Comparison of ENCODE assay signal across 20 cellular contexts in the genomic region with DNA sequence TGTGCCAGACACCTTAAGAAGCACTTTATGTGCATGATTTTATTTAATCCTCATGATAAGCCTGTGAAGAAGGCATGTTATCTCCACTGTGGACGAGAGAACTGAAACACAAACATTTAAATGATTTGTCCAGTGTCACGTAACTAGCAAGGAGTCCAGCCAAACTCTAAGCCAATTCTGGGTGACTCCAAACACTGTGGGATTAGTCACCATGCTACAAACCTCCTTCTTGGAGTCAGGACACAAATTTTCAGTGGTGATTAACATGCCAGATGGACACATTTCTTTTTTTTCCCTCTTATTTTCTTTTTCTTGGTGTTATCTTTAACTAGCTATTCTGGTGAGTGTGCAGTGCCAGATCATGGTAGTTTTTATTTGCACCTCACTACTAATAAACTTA.
DNase-seq lines count a peak whose midpoint lies in the region; ATAC-seq, FAIRE-seq and TF ChIP-seq lines count a peak whose summit lies in the region.
"Had no signal": no experiment of that assay in that cellular context is flagged by ENCODE, and none has a peak within 500 bp of the region (broad histone marks: within the 10 kb centered on the region; RNA-seq: fewer than 3 reads in every experiment).

No MANE protein-coding gene starts in this region.

- TF ChIP-seq CTCF in MCF 10A (IDR thresholded peaks at IDR 0.05; ENCODE audit: unreplicated experiment) (no peak), mammary epithelial cell (conservative IDR thresholded peaks at IDR 0.05 in 1 of 2, IDR thresholded peaks at IDR 0.05 in 1 of 2; ENCODE audit: extremely low read depth in 1 of 2, insufficient read depth in 1 of 2, low read depth in 1 of 2, low read length in 2 of 2) (no peak), PC-3 (conservative IDR thresholded peaks at IDR 0.05; ENCODE audit: low read depth, low read length) (no peak), fibroblast of mammary gland (conservative IDR thresholded peaks at IDR 0.05; ENCODE audit: control insufficient read depth, insufficient read depth, low read depth, low read length) (no peak), thoracic aorta (IDR thresholded peaks at IDR 0.05) (no peak), Calu3 (IDR thresholded peaks at IDR 0.05; ENCODE audit: unreplicated experiment) (no peak)

- H3K27me3 Mint-ChIP-seq in MCF 10A (ENCODE audit: insufficient read depth, unreplicated experiment) = no peaks in the 10 kb centered on the region
- no peaks in the 10 kb centered on the region for H3K27me3 Mint-ChIP-seq in Calu3 (ENCODE audit: unreplicated experiment)
- H3K27me3 Mint-ChIP-seq: type B pancreatic cell had no signal

- H3K27me3 ChIP-seq in mammary epithelial cell (ENCODE audit: insufficient read depth, low read length) (no peaks in the 10 kb centered on the region), PC-3 (ENCODE audit: low read length) (no peaks in the 10 kb centered on the region), thoracic aorta (replicated peaks; ENCODE audit: insufficient read depth) (no peaks in the 10 kb centered on the region)
- H3K27me3 ChIP-seq: hepatocyte had no signal

- DNase-seq in MCF 10A (ENCODE audit: unreplicated experiment) (peak; percentile 32), mammary epithelial cell (no peak), PC-3 (peak; percentile 33), fibroblast of mammary gland (ENCODE audit: low read depth) (peak; percentile 86), thoracic aorta (ENCODE audit: low spot score) (no peak), Calu3 (no peak), GM12891 (ENCODE audit: insufficient read length, low spot score) (no peak)
- DNase-seq: activated naive CD4-positive, alpha-beta T cell treated with Interleukin-2 at 50 U/mL for 16 hours; H7; natural killer cell; NCI-H187 treated with DMSO at 0.1 percent for 48 hours; NCI-H524 treated with DMSO at 0.1 percent for 48 hours; stimulated activated CD4-positive, alpha-beta T cell treated with anti-CD3 and anti-CD28 coated beads, Interleukin-4, amount 100 ng/mL, for 1 hour; T-helper 1 cell had no signal

- no peaks in the 10 kb centered on the region for H3K9me2 ChIP-seq in PC-3 (replicated peaks; ENCODE audit: low read length)

- in situ Hi-C loops in mammary epithelial cell (cut with MboI; ENCODE audit: low sequenced_read_pairs in 2 of 2) = no loop called here

- H3K4me3 Mint-ChIP-seq in MCF 10A (ENCODE audit: unreplicated experiment) (no peak overlapping the region), Calu3 (ENCODE audit: low read depth, unreplicated experiment) (no peak overlapping the region)
- H3K4me3 Mint-ChIP-seq: natural killer cell, type B pancreatic cell had no signal

- H3K79me2 ChIP-seq in mammary epithelial cell (ENCODE audit: insufficient read depth, low read length) (no peaks in the 10 kb centered on the region), PC-3 (ENCODE audit: low read length) (no peaks in the 10 kb centered on the region)
- H3K79me2 ChIP-seq: hepatocyte had no signal

- 88% methylated on average over 2 of the region's 2 CpGs for WGBS in mammary epithelial cell (ENCODE audit: low coverage, missing lambda C conversion rate)

- H3K27ac Mint-ChIP-seq in MCF 10A (ENCODE audit: low read depth, unreplicated experiment) (no peak overlapping the region), Calu3 (ENCODE audit: unreplicated experiment) (no peak overlapping the region)
- H3K27ac Mint-ChIP-seq: natural killer cell, type B pancreatic cell had no signal

- H3K4me1 Mint-ChIP-seq in MCF 10A (ENCODE audit: insufficient read depth, unreplicated experiment) = no peaks in the 10 kb centered on the region
- H3K4me1 Mint-ChIP-seq in Calu3 (ENCODE audit: low read depth, unreplicated experiment) = no peaks in the 10 kb centered on the region

- H3K4me1 ChIP-seq in mammary epithelial cell (ENCODE audit: insufficient read depth, low read length) (no peaks in the 10 kb centered on the region), PC-3 (ENCODE audit: insufficient read depth, low read length) (no peaks in the 10 kb centered on the region), thoracic aorta (ENCODE audit: control insufficient read depth in 1 of 2, low read depth in 2 of 2) (peaks cover 0 to 9% of the 10 kb centered on the region in 2 donors)

- H4K20me1 ChIP-seq in mammary epithelial cell (ENCODE audit: insufficient read depth, low read length) (no peaks in the 10 kb centered on the region), PC-3 (ENCODE audit: low read length) (no peaks in the 10 kb centered on the region)

- FAIRE-seq in GM12891 (lab: Jason Lieb, UNC) = no peak
- FAIRE-seq: A204.1, D721Med, endometrium had no signal

- TF ChIP-seq POLR2A in GM12891 (IDR thresholded peaks at IDR 0.05; ENCODE audit: low read depth, low read length) = no peak

- H3F3A ChIP-seq in PC-3 (ENCODE audit: low read length, unreplicated experiment) = no peaks in the 10 kb centered on the region

- no peak overlapping the region for H2AFZ ChIP-seq in mammary epithelial cell (ENCODE audit: low read depth, low read length)
- H2AFZ ChIP-seq in PC-3 (ENCODE audit: low read length) = no peak overlapping the region
- H2AFZ ChIP-seq: hepatocyte had no signal

- no TSS peak for BruUV-seq in MCF 10A (replicated peaks; lab: Mats Ljungman, UMichigan)
- BruUV-seq in mammary epithelial cell (replicated peaks; lab: Mats Ljungman, UMichigan) = no TSS peak
- BruUV-seq in PC-3 (replicated peaks; lab: Mats Ljungman, UMichigan) = no TSS peak
- BruUV-seq in Calu3 (replicated peaks; lab: Mats Ljungman, UMichigan) = no TSS peak

- H3K36me3 ChIP-seq in mammary epithelial cell (ENCODE audit: insufficient read depth, low read length) (no peaks in the 10 kb centered on the region), PC-3 (ENCODE audit: low read depth, low read length) (no peaks in the 10 kb centered on the region), thoracic aorta (no peaks in the 10 kb centered on the region)

- peaks cover 8% of the 10 kb centered on the region for H3K36me3 Mint-ChIP-seq in MCF 10A (ENCODE audit: insufficient read depth, unreplicated experiment)
- no peaks in the 10 kb centered on the region for H3K36me3 Mint-ChIP-seq in Calu3 (ENCODE audit: insufficient read depth, unreplicated experiment)
- H3K36me3 Mint-ChIP-seq: natural killer cell had no signal

- intact Hi-C loops in MCF 10A (cut with micrococcal nuclease) = no loop called here
- intact Hi-C loops in mammary epithelial cell (cut with micrococcal nuclease) = no loop called here
- intact Hi-C loops in PC-3 (cut with micrococcal nuclease) = loop anchor here (10.0 kb wide), 1 partner anchor 752 kb away; no protein-coding TSS in a partner anchor
- intact Hi-C loops in Calu3 (cut with micrococcal nuclease; ENCODE audit: unreplicated experiment) = no loop called here

- POLR2A ChIA-PET in MCF 10A (lab: Yijun Ruan, JAX) (no interaction called here), PC-3 (lab: Charles Lee; ENCODE audit: unreplicated experiment) (no interaction called here)

- no peak overlapping the region for H3K4me3 ChIP-seq in mammary epithelial cell (replicated peaks in 1 of 3; ENCODE audit: insufficient read depth in 1 of 3, low read depth in 2 of 3, low read length in 3 of 3)
- H3K4me3 ChIP-seq in PC-3 (ENCODE audit: low read length) = no peak overlapping the region
- no peak overlapping the region for H3K4me3 ChIP-seq in fibroblast of mammary gland (ENCODE audit: control insufficient read depth, low read depth, low read length)
- no peak overlapping the region for H3K4me3 ChIP-seq in thoracic aorta
- H3K4me3 ChIP-seq: hepatocyte had no signal

- ATAC-seq in PC-3 (peak; percentile 61), thoracic aorta (ENCODE audit: insufficient number of reproducible peaks, low FRiP score, low read depth) (peak; percentile 80), HG03354 (IDR thresholded peaks at IDR 0.05; ENCODE audit: poor library complexity, severe bottlenecking, unreplicated experiment) (no peak)
- ATAC-seq: natural killer cell had no signal

- CTCF ChIA-PET in MCF 10A (lab: Yijun Ruan, JAX) (interaction anchor here (0.7 to 1.1 kb wide), 2 partner anchors 407 to 614 kb away, joined by 4 to 5 read pairs; no protein-coding TSS in a partner anchor), mammary epithelial cell (lab: Charles Lee; ENCODE audit: low non-redundant PET) (no interaction called here), PC-3 (lab: Charles Lee) (no interaction called here), Calu3 (lab: Charles Lee) (interaction anchor here (0.9 kb wide), 1 partner anchor 8 kb away, joined by 4 read pairs; no protein-coding TSS in a partner anchor)

- no peaks in the 10 kb centered on the region for H3K9me3 ChIP-seq in mammary epithelial cell (replicated peaks; ENCODE audit: insufficient read depth, low read length)
- no peaks in the 10 kb centered on the region for H3K9me3 ChIP-seq in PC-3 (ENCODE audit: low read length)
- H3K9me3 ChIP-seq in thoracic aorta = no peaks in the 10 kb centered on the region

- H3K9me3 Mint-ChIP-seq in MCF 10A (ENCODE audit: unreplicated experiment) (no peaks in the 10 kb centered on the region), Calu3 (ENCODE audit: low read depth, unreplicated experiment) (no peaks in the 10 kb centered on the region)
- H3K9me3 Mint-ChIP-seq: natural killer cell, type B pancreatic cell had no signal

- H3K4me2 ChIP-seq in mammary epithelial cell (ENCODE audit: insufficient read depth, low read depth, low read length) (no peak overlapping the region), PC-3 (ENCODE audit: low read length) (peak overlapping the region; percentile 22; the same call in 1 of the 2 replicates)
- H3K4me2 ChIP-seq: hepatocyte had no signal

- dilution Hi-C loops in mammary epithelial cell (cut with HindIII; ENCODE audit: low sequenced_read_pairs) = no loop called here

- H3K27ac ChIP-seq in mammary epithelial cell (ENCODE audit: insufficient read depth, low read depth, low read length) (no peak overlapping the region), PC-3 (ENCODE audit: low read length) (no peak overlapping the region), thoracic aorta (no peak overlapping the region)
- H3K27ac ChIP-seq: hepatocyte had no signal

- H3K9ac ChIP-seq in mammary epithelial cell (ENCODE audit: insufficient read depth, low read length) = no peak overlapping the region
- no peak overlapping the region for H3K9ac ChIP-seq in PC-3 (ENCODE audit: low read length)

TF ChIP-seq in GM12891, 5 proteins besides CTCF, POLR2A, EP300 and RAD21:
- TF ChIP-seq POU2F2 (IDR thresholded peaks at IDR 0.05; ENCODE audit: low read depth, low read length) (no peak), POLR2AphosphoS5 (IDR thresholded peaks at IDR 0.05; ENCODE audit: low read depth, low read length) (no peak), PAX5 (IDR thresholded peaks at IDR 0.05; ENCODE audit: insufficient read depth, low read length, severe bottlenecking) (no peak), SPI1 (IDR thresholded peaks at IDR 0.05; ENCODE audit: low read depth, low read length) (no peak), TAF1 (IDR thresholded peaks at IDR 0.05; ENCODE audit: low read depth, low read length) (no peak)

Comparison
In these comparisons a context has a peak if more than half of its experiments do, and no peak if none do; other contexts are left out.
1. DNase-seq: peak in MCF 10A (single experiment), PC-3 (single experiment) and fibroblast of mammary gland (single experiment); none in mammary epithelial cell (single experiment), thoracic aorta (single experiment), Calu3 (single experiment) and GM12891 (single experiment).
2. CTCF ChIA-PET loops: an anchor here in MCF 10A (0.7 to 1.1 kb wide) and Calu3 (0.9 kb wide); none called in mammary epithelial cell and PC-3.